Comparison of ENCODE assay signal across 10 cellular contexts in the genomic region with DNA sequence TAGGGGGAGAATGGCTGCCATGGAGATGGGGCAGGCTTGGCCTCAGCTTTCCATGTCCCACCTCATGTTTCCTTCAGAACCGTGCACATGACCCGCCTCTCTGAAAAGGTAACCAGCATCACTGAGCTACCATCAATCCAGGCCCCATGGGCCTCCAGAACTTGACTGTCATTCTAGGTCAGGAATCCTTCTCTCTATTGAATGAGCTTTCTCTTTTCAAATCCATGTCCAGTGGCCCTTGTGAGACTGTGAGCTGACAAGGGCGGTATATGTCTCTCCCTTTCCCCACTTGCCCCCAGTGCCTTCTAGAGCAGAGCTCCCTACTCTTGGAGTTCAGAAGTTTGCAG. TPM values are rescaled to one million over a fixed set of nuclear protein-coding genes. Genes with fewer than 3 reads are reported as not detected.
DNase-seq lines count a peak whose midpoint lies in the region; ATAC-seq and TF ChIP-seq lines count a peak whose summit lies in the region.
"Had no signal": no experiment of that assay in that cellular context is flagged by ENCODE, and none has a peak within 500 bp of the region (broad histone marks: within the 10 kb centered on the region; RNA-seq: fewer than 3 reads in every experiment).

No MANE protein-coding gene starts in this region.

- TF ChIP-seq CTCF in heart right ventricle (IDR thresholded peaks at IDR 0.05), result no peak
- TF ChIP-seq CTCF in fibroblast of lung (conservative IDR thresholded peaks at IDR 0.05 in 1 of 2, IDR thresholded peaks at IDR 0.05 in 1 of 2; ENCODE audit: low read depth in 1 of 2, low read length in 2 of 2), result no peak
- TF ChIP-seq CTCF in progenitor cell of endocrine pancreas (IDR thresholded peaks at IDR 0.05; ENCODE audit: unreplicated experiment), result no peak

- H3K27me3 ChIP-seq in heart right ventricle, result no peaks in the 10 kb centered on the region
- no peaks in the 10 kb centered on the region for H3K27me3 ChIP-seq in fibroblast of lung (ENCODE audit: control insufficient read depth, insufficient read depth, low read length)
- no peaks in the 10 kb centered on the region for H3K27me3 ChIP-seq in aorta (ENCODE audit: control insufficient read depth in 1 of 2, insufficient read depth in 2 of 2, low read length in 1 of 2)

- intact Hi-C loops in heart right ventricle (cut with DNase I), result no loop called here
- intact Hi-C loops in Right ventricle myocardium inferior (cut with DNase I), result no loop called here
- intact Hi-C loops in aorta (cut with DNase I), result no loop called here
- intact Hi-C loops in activated CD4-positive, alpha-beta memory T cell treated with anti-CD3 and anti-CD28 coated beads for 36 hours (cut with micrococcal nuclease), result no loop called here

- H3K4me2 ChIP-seq in fibroblast of lung (ENCODE audit: extremely low read depth, insufficient read depth, low read length), result no peak overlapping the region

- no peak overlapping the region for H2AFZ ChIP-seq in fibroblast of lung (ENCODE audit: low read length)

- H3K27ac Mint-ChIP-seq in progenitor cell of endocrine pancreas, result peak overlapping the region; percentile 99
- H3K27ac Mint-ChIP-seq in activated CD4-positive, alpha-beta memory T cell treated with anti-CD3 and anti-CD28 coated beads for 36 hours, result no peak overlapping the region

- no peak for TF ChIP-seq POLR2A in erythroblast (IDR thresholded peaks at IDR 0.05; ENCODE audit: low read length)

- H3K4me3 ChIP-seq in heart right ventricle, result no peak overlapping the region
- H3K4me3 ChIP-seq in fibroblast of lung (replicated peaks in 1 of 4; ENCODE audit: control extremely low read depth in 1 of 4, insufficient read depth in 1 of 4, low read depth in 3 of 4, low read length in 4 of 4), result peak overlapping the region in 1 of 4 experiments; percentile 7
- no peak overlapping the region for H3K4me3 ChIP-seq in aorta (ENCODE audit: low read length in 2 of 2)
- H3K4me3 ChIP-seq: mucosa of descending colon had no signal

- H3K4me3 Mint-ChIP-seq in progenitor cell of endocrine pancreas (ENCODE audit: low read depth), result no peak overlapping the region
- no peak overlapping the region for H3K4me3 Mint-ChIP-seq in activated CD4-positive, alpha-beta memory T cell treated with anti-CD3 and anti-CD28 coated beads for 36 hours

- H3K9me3 ChIP-seq in heart right ventricle (no peaks in the 10 kb centered on the region), fibroblast of lung (ENCODE audit: control insufficient read depth, insufficient read depth, low read depth, low read length) (no peaks in the 10 kb centered on the region), aorta (ENCODE audit: control insufficient read depth, low read length) (no peaks in the 10 kb centered on the region)
- H3K9me3 ChIP-seq: mucosa of descending colon had no signal

- DNase-seq in heart right ventricle (no peak), Right ventricle myocardium inferior (ENCODE audit: missing footprints) (no peak), fibroblast of lung (ENCODE audit: low read depth in 2 of 2) (no peak), progenitor cell of endocrine pancreas (ENCODE audit: low spot score, unreplicated experiment) (no peak), aorta (no peak), erythroblast (lab: John Stamatoyannopoulos, UW) (no peak), T1000 (lab: John Stamatoyannopoulos, UW) (no peak)
- no peak for DNase-seq in activated CD4-positive, alpha-beta memory T cell treated with anti-CD3 and anti-CD28 coated beads for 36 hours
- DNase-seq: mucosa of descending colon; stimulated activated CD4-positive, alpha-beta T cell treated with anti-CD3 and anti-CD28 coated beads, Interleukin-4, amount 100 ng/mL, for 1 hour had no signal

- POLR2A ChIA-PET in activated CD4-positive, alpha-beta memory T cell treated with anti-CD3 and anti-CD28 coated beads for 36 hours (lab: Charles Lee), result interaction anchor here (1.2 kb wide), 1 partner anchor 11 kb away, joined by 3 read pairs; no protein-coding TSS in a partner anchor

- H3K79me2 ChIP-seq in fibroblast of lung (ENCODE audit: control insufficient read depth, insufficient read depth, low read length), result peaks cover 82% of the 10 kb centered on the region

- no peaks in the 10 kb centered on the region for H3K27me3 Mint-ChIP-seq in progenitor cell of endocrine pancreas
- H3K27me3 Mint-ChIP-seq in activated CD4-positive, alpha-beta memory T cell treated with anti-CD3 and anti-CD28 coated beads for 36 hours, result no peaks in the 10 kb centered on the region

- peak overlapping the region in 8 of 10 donors; percentile 20 to 98 (median 94) for H3K27ac ChIP-seq in heart right ventricle
- peak overlapping the region; percentile 95 for H3K27ac ChIP-seq in fibroblast of lung (ENCODE audit: insufficient read depth, low read length)
- peak overlapping the region; percentile 88 to 98 for H3K27ac ChIP-seq in aorta (ENCODE audit: low read depth in 1 of 2, low read length in 2 of 2)

- peaks cover 3 to 94% (median 75%) of the 10 kb centered on the region in 9 donors for H3K4me1 ChIP-seq in heart right ventricle
- peaks cover 29% of the 10 kb centered on the region for H3K4me1 ChIP-seq in fibroblast of lung (ENCODE audit: control insufficient read depth, extremely low read depth, insufficient read depth, low read length)
- H3K4me1 ChIP-seq in aorta (ENCODE audit: control insufficient read depth in 1 of 2, insufficient read depth in 2 of 2, low read length in 2 of 2), result peaks cover 2% of the 10 kb centered on the region in 2 donors

- CTCF ChIA-PET in activated CD4-positive, alpha-beta memory T cell treated with anti-CD3 and anti-CD28 coated beads for 36 hours (lab: Charles Lee), result interaction anchor here (1.0 to 13.7 kb wide), 4 partner anchors 11 to 67 kb away, joined by 4 to 143 read pairs (median 40); no protein-coding TSS in a partner anchor

- WGBS in heart right ventricle, 2 donors, result 82 to 91% methylated on average over 3 of the region's 3 CpGs
- 75 to 77% methylated on average over 3 of the region's 3 CpGs for WGBS in aorta, 2 donors

- H3K36me3 Mint-ChIP-seq in progenitor cell of endocrine pancreas (ENCODE audit: insufficient read depth), result no peaks in the 10 kb centered on the region
- no peaks in the 10 kb centered on the region for H3K36me3 Mint-ChIP-seq in activated CD4-positive, alpha-beta memory T cell treated with anti-CD3 and anti-CD28 coated beads for 36 hours

- peak overlapping the region; percentile 14 for H3K9ac ChIP-seq in fibroblast of lung (ENCODE audit: insufficient read depth, low read length)

- H3K4me1 Mint-ChIP-seq in progenitor cell of endocrine pancreas (ENCODE audit: low read depth), result peaks cover 58% of the 10 kb centered on the region
- H3K4me1 Mint-ChIP-seq in activated CD4-positive, alpha-beta memory T cell treated with anti-CD3 and anti-CD28 coated beads for 36 hours (ENCODE audit: low read depth), result peaks cover 31% of the 10 kb centered on the region

- ATAC-seq in heart right ventricle (no peak), Right ventricle myocardium inferior (no peak), aorta (ENCODE audit: low FRiP score) (no peak)
- ATAC-seq: mucosa of descending colon had no signal

- no peaks in the 10 kb centered on the region for H3K9me3 Mint-ChIP-seq in progenitor cell of endocrine pancreas (ENCODE audit: low read depth)
- no peaks in the 10 kb centered on the region for H3K9me3 Mint-ChIP-seq in activated CD4-positive, alpha-beta memory T cell treated with anti-CD3 and anti-CD28 coated beads for 36 hours

- no peaks in the 10 kb centered on the region for H4K20me1 ChIP-seq in fibroblast of lung (ENCODE audit: control insufficient read depth, extremely low read depth, insufficient read depth, low read length)

- H3K36me3 ChIP-seq in heart right ventricle, result peaks cover 0 to 23% (median 0%) of the 10 kb centered on the region in 9 donors
- peaks cover 10% of the 10 kb centered on the region for H3K36me3 ChIP-seq in fibroblast of lung (ENCODE audit: control insufficient read depth, insufficient read depth, low read length)
- H3K36me3 ChIP-seq in aorta (ENCODE audit: control insufficient read depth in 1 of 2, insufficient read depth in 2 of 2, low read length in 1 of 2), result peaks cover 0 to 2% of the 10 kb centered on the region in 2 donors

RNA-seq across cellular contexts. Expression of a gene that starts 4.4 kb away (rescaled TPM):
- 100 to 1,000 TPM in 1 of 10 donors, 10 to 100 TPM in 9; 48.1 to 103 (median 58.9) TPM for total RNA-seq in heart right ventricle
- polyA plus RNA-seq in heart right ventricle, result 100 to 1,000 TPM in 1 of 2 donors, 10 to 100 TPM in 1; 74.5 to 104 TPM
- total RNA-seq in Right ventricle myocardium inferior, result 64.6 TPM
- 158 and 195 TPM in 2 replicates for total RNA-seq in fibroblast of lung
- 438 and 1,081 TPM in 2 replicates for polyA plus RNA-seq in fibroblast of lung
- 450 and 1,109 TPM in 2 replicates for polyA plus RNA-seq in fibroblast of lung (2012)
- 886 and 2,174 TPM in 2 replicates for polyA minus RNA-seq in fibroblast of lung (ENCODE audit: low replicate concordance)
- 19.4 and 23.2 TPM in 2 replicates for total RNA-seq in progenitor cell of endocrine pancreas
- 1,000 to 10,000 TPM in 1 of 2 donors, 100 to 1,000 TPM in 1; 599 to 1,490 TPM for total RNA-seq in aorta
- polyA plus RNA-seq in aorta, result 100 to 1,000 TPM; 703 to 838 TPM
- 10 to 100 TPM; 48.4 to 51.8 TPM for total RNA-seq in activated CD4-positive, alpha-beta memory T cell treated with anti-CD3 and anti-CD28 coated beads for 36 hours

RNA-seq across cellular contexts. Expression of a gene that starts 33.5 kb away (rescaled TPM):
- 10 to 100 TPM; 14.4 to 40.0 (median 23.6) TPM for total RNA-seq in heart right ventricle
- 10 to 100 TPM; 20.8 to 35.6 TPM for polyA plus RNA-seq in heart right ventricle
- 24.3 TPM for total RNA-seq in Right ventricle myocardium inferior
- total RNA-seq in fibroblast of lung, result 138 and 141 TPM in 2 replicates
- 25.9 and 26.5 TPM in 2 replicates for polyA plus RNA-seq in fibroblast of lung
- 57.8 and 74.3 TPM in 2 replicates for polyA plus RNA-seq in fibroblast of lung (2012)
- polyA minus RNA-seq in fibroblast of lung (ENCODE audit: low replicate concordance), result 18.9 and 32.3 TPM in 2 replicates
- 21.2 and 31.3 TPM in 2 replicates for total RNA-seq in progenitor cell of endocrine pancreas
- 10 to 100 TPM; 66.1 to 71.6 TPM for total RNA-seq in aorta
- polyA plus RNA-seq in aorta, result 10 to 100 TPM; 33.7 to 46.1 TPM
- 1 to 10 TPM; 3.4 to 4.1 TPM for total RNA-seq in activated CD4-positive, alpha-beta memory T cell treated with anti-CD3 and anti-CD28 coated beads for 36 hours

RNA-seq across cellular contexts. Expression of a gene that starts 36.4 kb away (rescaled TPM):
- total RNA-seq in heart right ventricle (100 to 1,000 TPM in 3 of 10 donors, 10 to 100 TPM in 7; 29.5 to 111 (median 89.0) TPM), Right ventricle myocardium inferior (69.0 TPM), fibroblast of lung (7.2 and 19.8 TPM in 2 replicates), progenitor cell of endocrine pancreas (53.4 and 55.2 TPM in 2 replicates), aorta (100 to 1,000 TPM; 167 to 236 TPM)
- polyA plus RNA-seq in heart right ventricle (10 to 100 TPM; 13.7 to 61.5 TPM), fibroblast of lung (64.0 and 66.5 TPM in 2 replicates), aorta (10 to 100 TPM in 1 of 2 donors, 1 to 10 TPM in 1; 8.3 to 33.8 TPM)
- polyA plus RNA-seq in fibroblast of lung (2012), result 65.3 and 96.6 TPM in 2 replicates
- polyA minus RNA-seq in fibroblast of lung (ENCODE audit: low replicate concordance), result 355 and 377 TPM in 2 replicates
- total RNA-seq in activated CD4-positive, alpha-beta memory T cell treated with anti-CD3 and anti-CD28 coated beads for 36 hours, result 1 to 10 TPM; 2.2 to 2.6 TPM
